In the genomic region with DNA sequence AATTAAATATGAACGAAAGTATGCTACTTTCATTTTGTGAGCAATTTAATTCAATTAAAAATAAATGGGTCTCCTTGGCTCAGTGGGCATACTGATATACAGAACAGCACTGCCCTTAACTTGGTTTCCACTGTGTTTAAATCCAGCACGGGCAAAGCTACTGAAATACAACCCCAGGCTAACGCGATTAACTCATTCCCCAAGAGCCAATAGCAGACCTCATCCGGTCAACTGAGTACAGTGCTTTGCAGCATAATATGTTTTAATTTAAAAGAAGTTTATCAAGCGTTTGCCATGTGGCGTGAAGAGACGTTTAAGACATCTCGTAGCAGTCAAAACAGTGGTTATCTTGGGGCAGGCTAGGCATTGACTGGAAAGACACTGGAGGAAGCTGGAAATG, we compare ENCODE assay signal across 20 cellular contexts.
"Had no signal": no experiment of that assay in that cellular context is flagged by ENCODE, and none has a peak within 500 bp of the region (broad histone marks: within the 10 kb centered on the region; RNA-seq: fewer than 3 reads in every experiment).

No MANE protein-coding gene starts in this region.

- ATAC-seq: activated naive CD8-positive, alpha-beta T cell treated with anti-CD3 and anti-CD28 coated beads, Interleukin-2, amount 50 U/mL, for 24 hours; activated T-cell treated with anti-CD3 and anti-CD28 coated beads, Interleukin-2, amount 50 U/mL, for 4 hours had no signal

- DNase-seq: activated CD4-positive, alpha-beta T cell treated with anti-CD3 and anti-CD28 coated beads, Interleukin-2, amount 10 ng/mL, durations not matched to agents 7 days and 5 days; activated CD8-positive, alpha-beta memory T cell treated with anti-CD3 and anti-CD28 coated beads, Interleukin-2, amount 50 U/mL, for 4 hours; activated naive CD4-positive, alpha-beta T cell treated with anti-CD3 and anti-CD28 coated beads, Interleukin-2, amount 10 ng/mL, durations not matched to agents 7 days and 5 days; activated naive CD8-positive, alpha-beta T cell treated with anti-CD3 and anti-CD28 coated beads, Interleukin-2, amount 50 U/mL, for 24 hours; activated T-cell treated with anti-CD3 and anti-CD28 coated beads, Interleukin-2, amount 50 U/mL, for 4 hours; cerebellar nuclear complex; effector CD4-positive, alpha-beta T cell; hypothalamus; left lung; naive B cell; stimulated activated CD4-positive, alpha-beta T cell treated with anti-CD3 and anti-CD28 coated beads, Interleukin-4, amount 100 ng/mL, for 1 hour; stomach; testis had no signal

- H3K9me3 ChIP-seq: ascending aorta, left lung, testis had no signal

- H3K36me3 Mint-ChIP-seq: activated naive CD4-positive, alpha-beta T cell treated with anti-CD3 and anti-CD28 coated beads, Interleukin-2, amount 10 ng/mL, durations not matched to agents 7 days and 5 days; memory B cell; naive B cell; type B pancreatic cell had no signal

- H3K4me1 ChIP-seq: ascending aorta had no signal

- H3K4me1 Mint-ChIP-seq: activated naive CD4-positive, alpha-beta T cell treated with anti-CD3 and anti-CD28 coated beads, Interleukin-2, amount 10 ng/mL, durations not matched to agents 7 days and 5 days; activated naive CD8-positive, alpha-beta T cell treated with anti-CD3 and anti-CD28 coated beads, Interleukin-2, amount 50 U/mL, for 24 hours; memory B cell; naive B cell had no signal

- H3K27ac ChIP-seq: ascending aorta, left lung, skin epidermis, stomach, testis had no signal

- H3K36me3 ChIP-seq: ascending aorta, left lung, stomach had no signal

- H3K4me3 Mint-ChIP-seq: activated CD4-positive, alpha-beta T cell treated with anti-CD3 and anti-CD28 coated beads, Interleukin-2, amount 10 ng/mL, durations not matched to agents 7 days and 5 days; activated naive CD4-positive, alpha-beta T cell treated with anti-CD3 and anti-CD28 coated beads, Interleukin-2, amount 10 ng/mL, durations not matched to agents 7 days and 5 days; activated naive CD8-positive, alpha-beta T cell treated with anti-CD3 and anti-CD28 coated beads, Interleukin-2, amount 50 U/mL, for 24 hours; activated T-cell treated with anti-CD3 and anti-CD28 coated beads, Interleukin-2, amount 50 U/mL, for 4 hours; memory B cell; naive B cell; neural crest cell; T-helper 1 cell treated with Interleukin-12 subunit alpha and Interleukin-12 subunit beta and Interleukin-4 antibody, amounts not matched to agents 30 μg/mL and 1 μg/mL, for 36 hours; type B pancreatic cell had no signal

- H3K27me3 ChIP-seq: ascending aorta, testis had no signal

- H3K4me3 ChIP-seq: ascending aorta, left lung, skin epidermis had no signal

- H3K9me3 Mint-ChIP-seq: activated naive CD4-positive, alpha-beta T cell treated with anti-CD3 and anti-CD28 coated beads, Interleukin-2, amount 10 ng/mL, durations not matched to agents 7 days and 5 days; activated naive CD8-positive, alpha-beta T cell treated with anti-CD3 and anti-CD28 coated beads, Interleukin-2, amount 50 U/mL, for 24 hours; activated T-cell treated with anti-CD3 and anti-CD28 coated beads, Interleukin-2, amount 50 U/mL, for 4 hours; T-helper 1 cell treated with Interleukin-12 subunit alpha and Interleukin-12 subunit beta and Interleukin-4 antibody, amounts not matched to agents 30 μg/mL and 1 μg/mL, for 36 hours; type B pancreatic cell had no signal

- H3K27me3 Mint-ChIP-seq: naive B cell, progenitor cell of endocrine pancreas had no signal

- H3K27ac Mint-ChIP-seq: activated CD4-positive, alpha-beta T cell treated with anti-CD3 and anti-CD28 coated beads, Interleukin-2, amount 10 ng/mL, durations not matched to agents 7 days and 5 days; activated naive CD4-positive, alpha-beta T cell treated with anti-CD3 and anti-CD28 coated beads, Interleukin-2, amount 10 ng/mL, durations not matched to agents 7 days and 5 days; activated naive CD8-positive, alpha-beta T cell treated with anti-CD3 and anti-CD28 coated beads, Interleukin-2, amount 50 U/mL, for 24 hours; memory B cell; naive B cell; progenitor cell of endocrine pancreas; T-helper 1 cell treated with Interleukin-12 subunit alpha and Interleukin-12 subunit beta and Interleukin-4 antibody, amounts not matched to agents 30 μg/mL and 1 μg/mL, for 36 hours; type B pancreatic cell had no signal
